Comparison of ENCODE assay signal across 7 cellular contexts in the genomic region with DNA sequence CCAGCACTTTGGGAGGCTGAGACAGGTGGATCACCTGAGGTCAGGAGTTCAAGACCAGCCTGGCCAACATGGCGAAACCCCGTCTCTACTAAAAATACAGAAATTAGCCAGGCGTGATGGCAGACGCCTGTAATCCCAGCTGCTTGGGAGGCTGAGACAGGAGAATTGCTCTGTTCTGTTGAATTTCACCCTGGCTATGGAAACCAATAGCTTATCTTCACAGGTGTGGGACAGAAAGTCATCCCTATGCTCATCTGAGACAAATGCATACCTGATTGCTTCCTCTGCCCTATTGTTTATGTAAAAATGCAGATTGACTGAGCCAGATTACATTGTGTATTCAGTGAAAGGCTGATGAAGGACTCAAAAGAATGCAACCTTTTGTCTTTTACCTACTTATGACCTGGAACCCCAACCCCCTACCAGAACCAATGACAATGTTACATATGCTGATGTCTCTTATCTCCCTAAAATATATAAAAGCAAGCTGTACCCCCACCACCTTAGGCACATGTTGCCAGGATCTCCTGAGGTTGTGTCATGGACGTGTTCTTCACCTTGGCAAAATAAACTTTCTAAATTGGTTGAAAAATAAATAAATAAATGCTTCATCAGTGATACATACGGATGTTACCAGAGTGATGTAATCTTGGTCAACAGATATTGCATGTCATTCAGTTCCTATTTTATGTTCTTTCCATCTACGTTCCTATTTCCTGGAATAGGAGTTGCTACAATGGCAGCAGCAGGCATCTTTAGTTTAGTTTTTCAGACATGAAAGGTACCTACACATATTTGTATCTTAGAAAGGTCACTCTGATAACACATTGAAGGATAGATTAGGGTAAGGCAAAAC.
A peak's percentile ranks its signal among the peaks of the same experiment; 100 is the strongest.
DNase-seq lines count a peak whose midpoint lies in the region; ATAC-seq and TF ChIP-seq lines count a peak whose summit lies in the region.
"Not testable (repeated sequence)": the region's sequence is repeated elsewhere in the genome, so short reads cannot be mapped to it uniquely, and the experiment has no call there.

No MANE protein-coding gene starts in this region.

- not testable (repeated sequence) for H3K27me3 ChIP-seq in Panc1 (ENCODE audit: control insufficient read depth, insufficient read depth, low read length)

- H3K9me3 Mint-ChIP-seq in activated naive CD4-positive, alpha-beta T cell treated with anti-CD3 and anti-CD28 coated beads, Interleukin-2, amount 50 U/mL, for 24 hours = peaks cover 19% of the 10 kb centered on the region
- peaks cover 33% of the 10 kb centered on the region for H3K9me3 Mint-ChIP-seq in osteocyte (ENCODE audit: unreplicated experiment)

- H3K4me3 Mint-ChIP-seq in activated naive CD4-positive, alpha-beta T cell treated with anti-CD3 and anti-CD28 coated beads, Interleukin-2, amount 50 U/mL, for 24 hours; osteocyte (ENCODE audit: unreplicated experiment): not testable (repeated sequence)

- peak overlapping the region; percentile 80 for H3K27ac ChIP-seq in Panc1 (ENCODE audit: low read length)

- in situ Hi-C loops in Panc1 (cut with HindIII; ENCODE audit: low pct_unique_long_range_greater_than_20kb, low sequenced_read_pairs) = not testable (repeated sequence)

- not testable (repeated sequence) for TF ChIP-seq CTCF in Panc1 (IDR thresholded peaks at IDR 0.05); osteocyte (IDR thresholded peaks at IDR 0.05)

- intact Hi-C loops in Panc1 (cut with micrococcal nuclease; ENCODE audit: unreplicated experiment) = not testable (repeated sequence)

- peaks cover 23% of the 10 kb centered on the region for H3K4me1 ChIP-seq in Panc1 (ENCODE audit: control insufficient read depth, insufficient read depth, low read length)

- peak overlapping the region; percentile 30 for H3K27ac Mint-ChIP-seq in activated naive CD4-positive, alpha-beta T cell treated with anti-CD3 and anti-CD28 coated beads, Interleukin-2, amount 50 U/mL, for 24 hours
- peak overlapping the region; percentile 81 for H3K27ac Mint-ChIP-seq in osteocyte (ENCODE audit: unreplicated experiment)

- peaks cover 11% of the 10 kb centered on the region for H3K36me3 Mint-ChIP-seq in activated naive CD4-positive, alpha-beta T cell treated with anti-CD3 and anti-CD28 coated beads, Interleukin-2, amount 50 U/mL, for 24 hours
- H3K36me3 Mint-ChIP-seq in osteocyte (ENCODE audit: unreplicated experiment) = peaks cover 21% of the 10 kb centered on the region

- CTCF ChIA-PET in Panc1 (lab: Charles Lee) = interaction anchor here (0.7 kb wide), 1 partner anchor 347 kb away, joined by 5 read pairs; no protein-coding TSS in a partner anchor

- H3K9me3 ChIP-seq in Panc1 (ENCODE audit: control insufficient read depth, insufficient read depth, low read depth, low read length) = peaks cover 40% of the 10 kb centered on the region

- peak; percentile 50 for DNase-seq in EH (ENCODE audit: low read depth)
- DNase-seq in LHCN-M2 (ENCODE audit: low read depth) = peak; percentile 59
- peak; percentile 83 for DNase-seq in Panc1 (ENCODE audit: low read depth, low spot score)
- DNase-seq in dermis microvascular lymphatic vessel endothelial cell (ENCODE audit: low read depth in 2 of 2) = peak; percentile 64 to 88
- DNase-seq in iPS DF 19.7 (ENCODE audit: low read depth, low spot score) = peak; percentile 15
- not testable (repeated sequence) for DNase-seq in osteocyte (ENCODE audit: extremely low spot score, unreplicated experiment)

- H3K4me3 ChIP-seq in Panc1 (ENCODE audit: low read depth in 2 of 2, low read length in 2 of 2) = not testable (repeated sequence)

- not testable (repeated sequence) for H3K36me3 ChIP-seq in Panc1 (ENCODE audit: control insufficient read depth, insufficient read depth, low read length)

- peak; percentile 70 for ATAC-seq in Panc1

- H3K4me1 Mint-ChIP-seq in activated naive CD4-positive, alpha-beta T cell treated with anti-CD3 and anti-CD28 coated beads, Interleukin-2, amount 50 U/mL, for 24 hours = peaks cover 24% of the 10 kb centered on the region
- peaks cover 50% of the 10 kb centered on the region for H3K4me1 Mint-ChIP-seq in osteocyte (ENCODE audit: unreplicated experiment)

- not testable (repeated sequence) for H3K27me3 Mint-ChIP-seq in activated naive CD4-positive, alpha-beta T cell treated with anti-CD3 and anti-CD28 coated beads, Interleukin-2, amount 50 U/mL, for 24 hours; osteocyte (ENCODE audit: unreplicated experiment)

- POLR2A ChIA-PET in Panc1 (lab: Charles Lee) = interaction anchor here (0.6 kb wide), 1 partner anchor 66 kb away, joined by 5 read pairs; no protein-coding TSS in a partner anchor

- not testable (repeated sequence) for BruUV-seq in Panc1 (replicated peaks; lab: Mats Ljungman, UMichigan)
